1 cellular context compared by ENCODE assay signal in genomic region chr12:21527451-21528180, GRCh38.
A peak's percentile ranks its signal among the peaks of the same experiment; 100 is the strongest.
TF ChIP-seq lines count a peak whose summit lies in the region.

No MANE protein-coding gene starts in this region.

TF ChIP-seq in GM12878, 131 proteins besides CTCF, POLR2A, EP300 and RAD21:
- peak; percentile 84 for TF ChIP-seq HDAC6 (IDR thresholded peaks at IDR 0.05; ENCODE audit: unreplicated experiment)
- TF ChIP-seq JUNB (IDR thresholded peaks at IDR 0.05): no peak
- peak; percentile 85 for TF ChIP-seq MEF2B (IDR thresholded peaks at IDR 0.05; ENCODE audit: partially characterized antibody, poor library complexity, severe bottlenecking)
TF ChIP-seq in GM12878: peak in this region for 2.
